26 cellular contexts compared by ENCODE assay signal in genomic region chr2:119248751-119249150, GRCh38. TPM values are rescaled to one million over a fixed set of nuclear protein-coding genes. Genes with fewer than 3 reads are reported as not detected.
"Had no signal": no experiment of that assay in that cellular context is flagged by ENCODE, and none has a peak within 500 bp of the region (broad histone marks: within the 10 kb centered on the region; RNA-seq: fewer than 3 reads in every experiment).

No MANE protein-coding gene starts in this region.

- H3K27me3 ChIP-seq: adrenal gland, foreskin keratinocyte, sigmoid colon had no signal

- ATAC-seq: activated CD8-positive, alpha-beta memory T cell treated with anti-CD3 and anti-CD28 coated beads, Interleukin-2, amount 10 ng/mL, durations not matched to agents 7 days and 5 days; activated CD8-positive, alpha-beta T cell treated with anti-CD3 and anti-CD28 coated beads for 36 hours; left colon had no signal

- DNase-seq: activated CD4-positive, alpha-beta T cell treated with anti-CD3 and anti-CD28 coated beads, Interleukin-2, amount 10 ng/mL, durations not matched to agents 24 days and 14 days; activated CD8-positive, alpha-beta memory T cell treated with anti-CD3 and anti-CD28 coated beads, Interleukin-2, amount 10 ng/mL, durations not matched to agents 7 days and 5 days; activated naive CD4-positive, alpha-beta T cell; activated T-cell treated with anti-CD3 and anti-CD28 coated beads, Interleukin-2, amount 50 U/mL, for 1 hour; adrenal gland; cerebellar nuclear complex; effector CD4-positive, alpha-beta T cell; hypothalamus; mesendoderm; naive B cell; retina; sigmoid colon; stimulated activated CD4-positive, alpha-beta T cell treated with anti-CD3 and anti-CD28 coated beads, Interleukin-2, amount 100 ng/mL, for 48 hours; stimulated activated naive CD4-positive, alpha-beta T cell; SW 1271; T-helper 2 cell had no signal

- H3K27ac Mint-ChIP-seq: activated CD4-positive, alpha-beta T cell treated with anti-CD3 and anti-CD28 coated beads, Interleukin-2, amount 10 ng/mL, durations not matched to agents 24 days and 14 days; activated CD8-positive, alpha-beta memory T cell treated with anti-CD3 and anti-CD28 coated beads, Interleukin-2, amount 10 ng/mL, durations not matched to agents 7 days and 5 days; activated CD8-positive, alpha-beta T cell treated with anti-CD3 and anti-CD28 coated beads for 36 hours; activated naive CD8-positive, alpha-beta T cell; dendritic cell treated with granulocyte-macrophage colony-stimulating factor and Interleukin-4, amounts not matched to agents 40 ng/mL and 50 ng/mL, for 4 days; progenitor cell of endocrine pancreas had no signal

- H3K4me3 Mint-ChIP-seq: activated CD4-positive, alpha-beta T cell treated with anti-CD3 and anti-CD28 coated beads, Interleukin-2, amount 10 ng/mL, durations not matched to agents 24 days and 14 days; activated CD8-positive, alpha-beta memory T cell treated with anti-CD3 and anti-CD28 coated beads, Interleukin-2, amount 10 ng/mL, durations not matched to agents 7 days and 5 days; activated CD8-positive, alpha-beta T cell treated with anti-CD3 and anti-CD28 coated beads for 36 hours; activated naive CD8-positive, alpha-beta T cell; dendritic cell treated with granulocyte-macrophage colony-stimulating factor and Interleukin-4, amounts not matched to agents 40 ng/mL and 50 ng/mL, for 4 days; naive B cell had no signal

- H3K9me3 Mint-ChIP-seq: activated CD4-positive, alpha-beta T cell treated with anti-CD3 and anti-CD28 coated beads, Interleukin-2, amount 10 ng/mL, durations not matched to agents 24 days and 14 days; activated CD8-positive, alpha-beta T cell treated with anti-CD3 and anti-CD28 coated beads for 36 hours; dendritic cell treated with granulocyte-macrophage colony-stimulating factor and Interleukin-4, amounts not matched to agents 40 ng/mL and 50 ng/mL, for 4 days had no signal

- H3K27ac ChIP-seq: adrenal gland, foreskin keratinocyte, sigmoid colon, SK-N-MC had no signal

- H3K4me1 Mint-ChIP-seq: activated CD4-positive, alpha-beta T cell treated with anti-CD3 and anti-CD28 coated beads, Interleukin-2, amount 10 ng/mL, durations not matched to agents 24 days and 14 days; activated CD8-positive, alpha-beta memory T cell treated with anti-CD3 and anti-CD28 coated beads, Interleukin-2, amount 10 ng/mL, durations not matched to agents 7 days and 5 days had no signal

- H3K36me3 ChIP-seq: adrenal gland, sigmoid colon had no signal

- H3K4me1 ChIP-seq: adrenal gland had no signal

- H3K9me3 ChIP-seq: adrenal gland, sigmoid colon had no signal

- H3K4me3 ChIP-seq: adrenal gland, sigmoid colon, SK-N-MC had no signal

- H3K27me3 Mint-ChIP-seq: activated CD4-positive, alpha-beta T cell treated with anti-CD3 and anti-CD28 coated beads, Interleukin-2, amount 10 ng/mL, durations not matched to agents 24 days and 14 days; activated CD8-positive, alpha-beta memory T cell treated with anti-CD3 and anti-CD28 coated beads, Interleukin-2, amount 10 ng/mL, durations not matched to agents 7 days and 5 days; activated naive CD8-positive, alpha-beta T cell; dendritic cell treated with granulocyte-macrophage colony-stimulating factor and Interleukin-4, amounts not matched to agents 40 ng/mL and 50 ng/mL, for 4 days; progenitor cell of endocrine pancreas had no signal

- H3K36me3 Mint-ChIP-seq: activated CD8-positive, alpha-beta memory T cell treated with anti-CD3 and anti-CD28 coated beads, Interleukin-2, amount 10 ng/mL, durations not matched to agents 7 days and 5 days; activated naive CD8-positive, alpha-beta T cell had no signal

- FAIRE-seq: bronchial epithelial cell, islet of Langerhans had no signal

RNA-seq across cellular contexts. Expression of gene STEAP3, which starts 25.1 kb away (rescaled TPM):
- polyA plus RNA-seq: neural cell had no signal
